Comparison of ENCODE assay signal across 8 cellular contexts in the genomic region with DNA sequence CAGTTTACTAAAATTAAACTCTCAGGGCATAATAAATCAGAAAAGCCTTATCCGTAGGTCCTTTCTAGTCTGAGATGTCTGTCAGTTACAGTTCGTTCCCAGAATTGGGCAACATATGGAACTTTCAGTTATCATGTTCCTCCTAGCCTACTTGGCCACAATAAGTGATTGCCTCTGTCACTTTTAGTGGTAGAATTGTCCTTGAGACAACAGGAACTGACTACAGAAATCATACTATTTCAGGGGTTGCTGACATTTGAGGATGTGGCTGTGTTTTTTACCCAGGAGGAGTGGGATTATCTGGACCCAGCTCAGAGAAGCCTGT. TPM values are rescaled to one million over a fixed set of nuclear protein-coding genes. Genes with fewer than 3 reads are reported as not detected.
A peak's percentile ranks its signal among the peaks of the same experiment; 100 is the strongest.
DNase-seq lines count a peak whose midpoint lies in the region; ATAC-seq and TF ChIP-seq lines count a peak whose summit lies in the region.

No MANE protein-coding gene starts in this region.

- 0% methylated on average over 2 of the region's 2 CpGs for WGBS in mammary epithelial cell (ENCODE audit: low coverage, missing lambda C conversion rate)

- peak overlapping the region; percentile 88 for H3K4me2 ChIP-seq in mammary epithelial cell (ENCODE audit: insufficient read depth, low read depth, low read length)

- BruUV-seq in mammary epithelial cell (replicated peaks; lab: Mats Ljungman, UMichigan): no TSS peak

- H3K9me3 ChIP-seq in BE2C: no peaks in the 10 kb centered on the region
- no peaks in the 10 kb centered on the region for H3K9me3 ChIP-seq in mammary epithelial cell (replicated peaks; ENCODE audit: insufficient read depth, low read length)
- H3K9me3 ChIP-seq in muscle layer of duodenum (ENCODE audit: control insufficient read depth in 1 of 2, low read length in 2 of 2): peaks cover 9 to 17% of the 10 kb centered on the region in 2 donors

- DNase-seq in BE2C (no peak), LNCaP clone FGC (ENCODE audit: low read depth) (no peak), mammary epithelial cell (no peak), sciatic nerve (ENCODE audit: low spot score) (no peak), NCI-H446 (lab: John Stamatoyannopoulos, UW) (no peak)
- no peak for DNase-seq in stimulated activated CD4-positive, alpha-beta T cell treated with anti-CD3 and anti-CD28 coated beads, Interleukin-15, amount 100 ng/mL, for 24 hours

- dilution Hi-C loops in mammary epithelial cell (cut with HindIII; ENCODE audit: low sequenced_read_pairs): no loop called here

- H3K4me1 ChIP-seq in BE2C (no peaks in the 10 kb centered on the region), mammary epithelial cell (ENCODE audit: insufficient read depth, low read length) (peaks cover 15% of the 10 kb centered on the region), muscle layer of duodenum (ENCODE audit: control insufficient read depth in 1 of 2, insufficient read depth in 2 of 2, low read length in 2 of 2) (peaks cover 10 to 26% of the 10 kb centered on the region in 2 donors)

- H3K79me2 ChIP-seq in mammary epithelial cell (ENCODE audit: insufficient read depth, low read length): peaks cover 83% of the 10 kb centered on the region

- ATAC-seq in sciatic nerve (no peak), GM18519 (IDR thresholded peaks at IDR 0.05; ENCODE audit: low FRiP score, unreplicated experiment) (no peak)

- CTCF ChIA-PET in mammary epithelial cell (lab: Charles Lee; ENCODE audit: low non-redundant PET): no interaction called here

- H4K20me1 ChIP-seq in mammary epithelial cell (ENCODE audit: insufficient read depth, low read length): no peaks in the 10 kb centered on the region

- H3K27ac ChIP-seq in mammary epithelial cell (ENCODE audit: insufficient read depth, low read depth, low read length) (peak overlapping the region; percentile 75), muscle layer of duodenum (ENCODE audit: low read length) (peak overlapping the region; percentile 96)

- H3K9ac ChIP-seq in mammary epithelial cell (ENCODE audit: insufficient read depth, low read length): peak overlapping the region; percentile 79

- in situ Hi-C loops in mammary epithelial cell (cut with MboI; ENCODE audit: low sequenced_read_pairs in 2 of 2): no loop called here

- H3K27me3 ChIP-seq in BE2C: no peaks in the 10 kb centered on the region
- H3K27me3 ChIP-seq in mammary epithelial cell (ENCODE audit: insufficient read depth, low read length): no peaks in the 10 kb centered on the region
- H3K27me3 ChIP-seq in muscle layer of duodenum (ENCODE audit: low read depth, low read length): no peaks in the 10 kb centered on the region

- no peak for TF ChIP-seq CTCF in BE2C (IDR thresholded peaks at IDR 0.05; ENCODE audit: low read depth, low read length)
- no peak for TF ChIP-seq CTCF in LNCaP clone FGC (IDR thresholded peaks at IDR 0.05; ENCODE audit: control insufficient read depth, extremely low read depth, insufficient read depth)
- no peak for TF ChIP-seq CTCF in mammary epithelial cell (conservative IDR thresholded peaks at IDR 0.05 in 1 of 2, IDR thresholded peaks at IDR 0.05 in 1 of 2; ENCODE audit: extremely low read depth in 1 of 2, insufficient read depth in 1 of 2, low read depth in 1 of 2, low read length in 2 of 2)

- intact Hi-C loops in mammary epithelial cell (cut with micrococcal nuclease) (no loop called here), sciatic nerve (cut with DNase I) (no loop called here)

- H3K4me3 ChIP-seq in BE2C (ENCODE audit: low read depth, low read length) (peak overlapping the region; percentile 96), LNCaP clone FGC (ENCODE audit: low read depth, low read length) (peak overlapping the region; percentile 57), mammary epithelial cell (replicated peaks in 1 of 3; ENCODE audit: insufficient read depth in 1 of 3, low read depth in 2 of 3, low read length in 3 of 3) (peak overlapping the region; percentile 68 to 95 (median 81)), muscle layer of duodenum (ENCODE audit: low read depth in 1 of 2, low read length in 2 of 2) (peak overlapping the region; percentile 80 to 93)

- H2AFZ ChIP-seq in mammary epithelial cell (ENCODE audit: low read depth, low read length): peak overlapping the region; percentile 90

- peaks cover 54% of the 10 kb centered on the region for H3K36me3 ChIP-seq in BE2C
- H3K36me3 ChIP-seq in mammary epithelial cell (ENCODE audit: insufficient read depth, low read length): peaks cover 18% of the 10 kb centered on the region
- H3K36me3 ChIP-seq in muscle layer of duodenum (ENCODE audit: control insufficient read depth in 1 of 2, insufficient read depth in 2 of 2, low read length in 2 of 2): peaks cover 46 to 47% of the 10 kb centered on the region in 2 donors

RNA-seq across cellular contexts. Expression of gene ZNF189, which starts 1.0 kb away (rescaled TPM):
- polyA plus RNA-seq in BE2C (2012; ENCODE audit: insufficient read depth, insufficient read length, low read depth): 4.8 TPM
- 10 to 100 TPM; 12.3 to 17.5 TPM for total RNA-seq in mammary epithelial cell
- polyA plus RNA-seq in mammary epithelial cell: 2.9 TPM
- polyA minus RNA-seq in mammary epithelial cell: 2.2 TPM
- total RNA-seq in sciatic nerve: 31.1 TPM

RNA-seq across cellular contexts. Expression of gene MRPL50, which starts 1.2 kb away (rescaled TPM):
- 17.1 TPM for polyA plus RNA-seq in BE2C (2012; ENCODE audit: insufficient read depth, insufficient read length, low read depth)
- total RNA-seq in mammary epithelial cell (10 to 100 TPM; 12.4 to 13.0 TPM), sciatic nerve (11.3 TPM)
- polyA plus RNA-seq in mammary epithelial cell: 9.4 TPM
- polyA minus RNA-seq in mammary epithelial cell: 6.7 TPM

RNA-seq across cellular contexts. Expression of gene BAAT, which starts 14.8 kb away (rescaled TPM):
- 0.22 TPM for polyA plus RNA-seq in BE2C (2012; ENCODE audit: insufficient read depth, insufficient read length, low read depth)
- total RNA-seq in mammary epithelial cell (under 1 TPM; 0.09 to 0.17 TPM), sciatic nerve (not detected)
- polyA plus RNA-seq in mammary epithelial cell: 0.02 TPM
- not detected for polyA minus RNA-seq in mammary epithelial cell

RNA-seq across cellular contexts. Expression of gene ALDOB, which starts 36.0 kb away (rescaled TPM):
- polyA plus RNA-seq in BE2C (2012; ENCODE audit: insufficient read depth, insufficient read length, low read depth): 0.57 TPM
- not detected for total RNA-seq in mammary epithelial cell
- polyA plus RNA-seq in mammary epithelial cell: not detected
- polyA minus RNA-seq in mammary epithelial cell: not detected
- not detected for total RNA-seq in sciatic nerve
